2 cellular contexts compared by ENCODE assay signal in the genomic region with DNA sequence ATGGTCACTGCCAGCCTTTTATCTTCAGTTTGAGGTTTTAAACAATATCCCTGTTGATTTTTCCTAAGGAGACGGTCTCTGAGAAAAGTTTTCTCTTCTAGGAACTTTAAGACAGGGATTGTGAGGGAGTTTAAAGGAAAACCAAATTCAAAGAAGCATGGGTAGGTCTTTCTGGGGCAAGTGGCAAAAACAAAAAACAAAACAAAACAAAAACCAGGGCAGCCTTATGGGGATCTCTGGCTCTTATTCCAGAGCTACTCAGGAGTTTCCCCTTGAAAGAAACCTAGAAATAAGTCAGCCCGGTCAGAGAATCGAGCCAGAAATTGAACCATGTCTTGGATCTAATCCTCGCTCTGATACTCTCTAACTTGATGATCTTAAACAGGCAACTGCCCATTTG.
A peak's percentile ranks its signal among the peaks of the same experiment; 100 is the strongest.
TF ChIP-seq lines count a peak whose summit lies in the region.

No MANE protein-coding gene starts in this region.

TF ChIP-seq in A549, 52 proteins besides CTCF, POLR2A, EP300 and RAD21 (continued from another document):
- TF ChIP-seq NR3C1 (IDR thresholded peaks at IDR 0.05) (no peak), EHMT2 (IDR thresholded peaks at IDR 0.05; ENCODE audit: low read depth) (no peak), GATA3 (IDR thresholded peaks at IDR 0.05; ENCODE audit: borderline replicate concordance) (no peak), CBX8 (IDR thresholded peaks at IDR 0.05) (peak; percentile 79; the same call in 1 of the 2 replicates), ZFP36 (IDR thresholded peaks at IDR 0.05; ENCODE audit: borderline replicate concordance, partially characterized antibody) (no peak), RARB (CRISPR knock-in tag; IDR thresholded peaks at IDR 0.05) (no peak)

TF ChIP-seq in GM23338, 12 proteins besides CTCF, POLR2A, EP300 and RAD21 (continued from another document):
- TF ChIP-seq POLR2AphosphoS5 (IDR thresholded peaks at IDR 0.05; ENCODE audit: low read depth) (no peak), ZNF114 (CRISPR knock-in tag; IDR thresholded peaks at IDR 0.05) (no peak), ZNF331 (CRISPR knock-in tag; IDR thresholded peaks at IDR 0.05; ENCODE audit: low read depth) (no peak), JUNB (IDR thresholded peaks at IDR 0.05; ENCODE audit: unreplicated experiment) (no peak), EZH2phosphoT487 (IDR thresholded peaks at IDR 0.05; ENCODE audit: unreplicated experiment) (no peak), NANOG (IDR thresholded peaks at IDR 0.05; ENCODE audit: borderline replicate concordance) (no peak), STAT1 (IDR thresholded peaks at IDR 0.05; ENCODE audit: unreplicated experiment) (no peak)
- TF ChIP-seq, protein P1, sequence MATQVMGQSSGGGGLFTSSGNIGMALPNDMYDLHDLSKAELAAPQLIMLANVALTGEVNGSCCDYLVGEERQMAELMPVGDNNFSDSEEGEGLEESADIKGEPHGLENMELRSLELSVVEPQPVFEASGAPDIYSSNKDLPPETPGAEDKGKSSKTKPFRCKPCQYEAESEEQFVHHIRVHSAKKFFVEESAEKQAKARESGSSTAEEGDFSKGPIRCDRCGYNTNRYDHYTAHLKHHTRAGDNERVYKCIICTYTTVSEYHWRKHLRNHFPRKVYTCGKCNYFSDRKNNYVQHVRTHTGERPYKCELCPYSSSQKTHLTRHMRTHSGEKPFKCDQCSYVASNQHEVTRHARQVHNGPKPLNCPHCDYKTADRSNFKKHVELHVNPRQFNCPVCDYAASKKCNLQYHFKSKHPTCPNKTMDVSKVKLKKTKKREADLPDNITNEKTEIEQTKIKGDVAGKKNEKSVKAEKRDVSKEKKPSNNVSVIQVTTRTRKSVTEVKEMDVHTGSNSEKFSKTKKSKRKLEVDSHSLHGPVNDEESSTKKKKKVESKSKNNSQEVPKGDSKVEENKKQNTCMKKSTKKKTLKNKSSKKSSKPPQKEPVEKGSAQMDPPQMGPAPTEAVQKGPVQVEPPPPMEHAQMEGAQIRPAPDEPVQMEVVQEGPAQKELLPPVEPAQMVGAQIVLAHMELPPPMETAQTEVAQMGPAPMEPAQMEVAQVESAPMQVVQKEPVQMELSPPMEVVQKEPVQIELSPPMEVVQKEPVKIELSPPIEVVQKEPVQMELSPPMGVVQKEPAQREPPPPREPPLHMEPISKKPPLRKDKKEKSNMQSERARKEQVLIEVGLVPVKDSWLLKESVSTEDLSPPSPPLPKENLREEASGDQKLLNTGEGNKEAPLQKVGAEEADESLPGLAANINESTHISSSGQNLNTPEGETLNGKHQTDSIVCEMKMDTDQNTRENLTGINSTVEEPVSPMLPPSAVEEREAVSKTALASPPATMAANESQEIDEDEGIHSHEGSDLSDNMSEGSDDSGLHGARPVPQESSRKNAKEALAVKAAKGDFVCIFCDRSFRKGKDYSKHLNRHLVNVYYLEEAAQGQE (IDR thresholded peaks at IDR 0.05; ENCODE audit: unreplicated experiment) = no peak
- TF ChIP-seq, protein P2, sequence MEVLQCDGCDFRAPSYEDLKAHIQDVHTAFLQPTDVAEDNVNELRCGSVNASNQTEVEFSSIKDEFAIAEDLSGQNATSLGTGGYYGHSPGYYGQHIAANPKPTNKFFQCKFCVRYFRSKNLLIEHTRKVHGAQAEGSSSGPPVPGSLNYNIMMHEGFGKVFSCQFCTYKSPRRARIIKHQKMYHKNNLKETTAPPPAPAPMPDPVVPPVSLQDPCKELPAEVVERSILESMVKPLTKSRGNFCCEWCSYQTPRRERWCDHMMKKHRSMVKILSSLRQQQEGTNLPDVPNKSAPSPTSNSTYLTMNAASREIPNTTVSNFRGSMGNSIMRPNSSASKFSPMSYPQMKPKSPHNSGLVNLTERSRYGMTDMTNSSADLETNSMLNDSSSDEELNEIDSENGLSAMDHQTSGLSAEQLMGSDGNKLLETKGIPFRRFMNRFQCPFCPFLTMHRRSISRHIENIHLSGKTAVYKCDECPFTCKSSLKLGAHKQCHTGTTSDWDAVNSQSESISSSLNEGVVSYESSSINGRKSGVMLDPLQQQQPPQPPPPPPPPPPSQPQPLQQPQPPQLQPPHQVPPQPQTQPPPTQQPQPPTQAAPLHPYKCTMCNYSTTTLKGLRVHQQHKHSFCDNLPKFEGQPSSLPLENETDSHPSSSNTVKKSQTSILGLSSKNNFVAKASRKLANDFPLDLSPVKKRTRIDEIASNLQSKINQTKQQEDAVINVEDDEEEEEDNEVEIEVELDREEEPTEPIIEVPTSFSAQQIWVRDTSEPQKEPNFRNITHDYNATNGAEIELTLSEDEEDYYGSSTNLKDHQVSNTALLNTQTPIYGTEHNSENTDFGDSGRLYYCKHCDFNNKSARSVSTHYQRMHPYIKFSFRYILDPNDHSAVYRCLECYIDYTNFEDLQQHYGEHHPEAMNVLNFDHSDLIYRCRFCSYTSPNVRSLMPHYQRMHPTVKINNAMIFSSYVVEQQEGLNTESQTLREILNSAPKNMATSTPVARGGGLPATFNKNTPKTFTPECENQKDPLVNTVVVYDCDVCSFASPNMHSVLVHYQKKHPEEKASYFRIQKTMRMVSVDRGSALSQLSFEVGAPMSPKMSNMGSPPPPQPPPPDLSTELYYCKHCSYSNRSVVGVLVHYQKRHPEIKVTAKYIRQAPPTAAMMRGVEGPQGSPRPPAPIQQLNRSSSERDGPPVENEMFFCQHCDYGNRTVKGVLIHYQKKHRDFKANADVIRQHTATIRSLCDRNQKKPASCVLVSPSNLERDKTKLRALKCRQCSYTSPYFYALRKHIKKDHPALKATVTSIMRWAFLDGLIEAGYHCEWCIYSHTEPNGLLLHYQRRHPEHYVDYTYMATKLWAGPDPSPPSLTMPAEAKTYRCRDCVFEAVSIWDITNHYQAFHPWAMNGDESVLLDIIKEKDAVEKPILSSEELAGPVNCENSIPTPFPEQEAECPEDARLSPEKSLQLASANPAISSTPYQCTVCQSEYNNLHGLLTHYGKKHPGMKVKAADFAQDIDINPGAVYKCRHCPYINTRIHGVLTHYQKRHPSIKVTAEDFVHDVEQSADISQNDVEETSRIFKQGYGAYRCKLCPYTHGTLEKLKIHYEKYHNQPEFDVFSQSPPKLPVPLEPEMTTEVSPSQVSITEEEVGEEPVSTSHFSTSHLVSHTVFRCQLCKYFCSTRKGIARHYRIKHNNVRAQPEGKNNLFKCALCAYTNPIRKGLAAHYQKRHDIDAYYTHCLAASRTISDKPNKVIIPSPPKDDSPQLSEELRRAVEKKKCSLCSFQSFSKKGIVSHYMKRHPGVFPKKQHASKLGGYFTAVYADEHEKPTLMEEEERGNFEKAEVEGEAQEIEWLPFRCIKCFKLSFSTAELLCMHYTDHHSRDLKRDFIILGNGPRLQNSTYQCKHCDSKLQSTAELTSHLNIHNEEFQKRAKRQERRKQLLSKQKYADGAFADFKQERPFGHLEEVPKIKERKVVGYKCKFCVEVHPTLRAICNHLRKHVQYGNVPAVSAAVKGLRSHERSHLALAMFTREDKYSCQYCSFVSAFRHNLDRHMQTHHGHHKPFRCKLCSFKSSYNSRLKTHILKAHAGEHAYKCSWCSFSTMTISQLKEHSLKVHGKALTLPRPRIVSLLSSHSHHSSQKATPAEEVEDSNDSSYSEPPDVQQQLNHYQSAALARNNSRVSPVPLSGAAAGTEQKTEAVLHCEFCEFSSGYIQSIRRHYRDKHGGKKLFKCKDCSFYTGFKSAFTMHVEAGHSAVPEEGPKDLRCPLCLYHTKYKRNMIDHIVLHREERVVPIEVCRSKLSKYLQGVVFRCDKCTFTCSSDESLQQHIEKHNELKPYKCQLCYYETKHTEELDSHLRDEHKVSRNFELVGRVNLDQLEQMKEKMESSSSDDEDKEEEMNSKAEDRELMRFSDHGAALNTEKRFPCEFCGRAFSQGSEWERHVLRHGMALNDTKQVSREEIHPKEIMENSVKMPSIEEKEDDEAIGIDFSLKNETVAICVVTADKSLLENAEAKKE (CRISPR knock-in tag; IDR thresholded peaks at IDR 0.05) = no peak
- TF ChIP-seq, protein P3, sequence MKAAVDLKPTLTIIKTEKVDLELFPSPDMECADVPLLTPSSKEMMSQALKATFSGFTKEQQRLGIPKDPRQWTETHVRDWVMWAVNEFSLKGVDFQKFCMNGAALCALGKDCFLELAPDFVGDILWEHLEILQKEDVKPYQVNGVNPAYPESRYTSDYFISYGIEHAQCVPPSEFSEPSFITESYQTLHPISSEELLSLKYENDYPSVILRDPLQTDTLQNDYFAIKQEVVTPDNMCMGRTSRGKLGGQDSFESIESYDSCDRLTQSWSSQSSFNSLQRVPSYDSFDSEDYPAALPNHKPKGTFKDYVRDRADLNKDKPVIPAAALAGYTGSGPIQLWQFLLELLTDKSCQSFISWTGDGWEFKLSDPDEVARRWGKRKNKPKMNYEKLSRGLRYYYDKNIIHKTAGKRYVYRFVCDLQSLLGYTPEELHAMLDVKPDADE (IDR thresholded peaks at IDR 0.05) = no peak
